In the genomic region with DNA sequence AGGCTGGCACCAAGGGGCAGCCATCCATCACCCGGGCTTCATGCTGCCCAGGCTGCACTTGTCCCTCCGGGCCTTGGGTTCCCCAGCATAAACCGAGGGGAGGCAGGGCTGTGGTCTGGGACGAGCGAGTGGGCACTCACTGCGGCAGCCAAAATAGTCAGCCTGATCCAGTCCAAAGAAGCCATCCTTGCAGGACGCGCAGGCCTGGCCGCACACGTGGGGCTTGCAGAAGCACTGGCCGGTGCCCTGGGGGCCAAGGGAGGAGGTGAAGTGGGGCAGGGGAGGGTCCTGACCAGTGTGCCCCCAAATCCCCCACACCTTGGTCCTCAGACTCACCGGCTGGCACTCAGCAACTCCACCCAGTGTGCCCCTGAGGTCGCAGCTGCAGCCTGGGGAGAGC, we compare ENCODE assay signal across 2 cellular contexts.
TF ChIP-seq lines count a peak whose summit lies in the region.

No MANE protein-coding gene starts in this region.

TF ChIP-seq in HepG2, 621 proteins besides CTCF, POLR2A, EP300 and RAD21:
- no peak for TF ChIP-seq ZSCAN12 (CRISPR knock-in tag; IDR thresholded peaks at IDR 0.05)
- TF ChIP-seq AGO2 (optimal IDR thresholded peaks at IDR 0.05; ENCODE audit: low read depth, low read length), result peak; percentile 14
- TF ChIP-seq, protein P1, sequence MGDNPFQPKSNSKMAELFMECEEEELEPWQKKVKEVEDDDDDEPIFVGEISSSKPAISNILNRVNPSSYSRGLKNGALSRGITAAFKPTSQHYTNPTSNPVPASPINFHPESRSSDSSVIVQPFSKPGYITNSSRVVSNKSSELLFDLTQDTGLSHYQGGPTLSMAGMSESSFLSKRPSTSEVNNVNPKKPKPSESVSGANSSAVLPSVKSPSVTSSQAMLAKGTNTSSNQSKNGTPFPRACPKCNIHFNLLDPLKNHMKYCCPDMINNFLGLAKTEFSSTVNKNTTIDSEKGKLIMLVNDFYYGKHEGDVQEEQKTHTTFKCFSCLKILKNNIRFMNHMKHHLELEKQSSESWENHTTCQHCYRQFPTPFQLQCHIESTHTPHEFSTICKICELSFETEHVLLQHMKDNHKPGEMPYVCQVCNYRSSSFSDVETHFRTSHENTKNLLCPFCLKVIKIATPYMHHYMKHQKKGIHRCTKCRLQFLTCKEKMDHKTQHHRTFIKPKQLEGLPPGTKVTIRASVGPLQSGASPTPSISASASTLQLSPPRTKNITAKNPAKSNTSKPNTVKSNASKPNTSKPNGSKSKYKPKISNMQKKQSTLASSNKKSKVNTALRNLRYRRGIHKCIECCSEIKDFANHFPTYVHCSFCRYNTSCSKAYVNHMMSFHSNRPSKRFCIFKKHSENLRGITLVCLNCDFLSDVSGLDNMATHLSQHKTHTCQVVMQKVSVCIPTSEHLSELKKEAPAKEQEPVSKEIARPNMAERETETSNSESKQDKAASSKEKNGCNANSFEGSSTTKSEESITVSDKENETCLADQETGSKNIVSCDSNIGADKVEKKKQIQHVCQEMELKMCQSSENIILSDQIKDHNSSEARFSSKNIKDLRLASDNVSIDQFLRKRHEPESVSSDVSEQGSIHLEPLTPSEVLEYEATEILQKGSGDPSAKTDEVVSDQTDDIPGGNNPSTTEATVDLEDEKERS (CRISPR knock-in tag; IDR thresholded peaks at IDR 0.05), result no peak
- TF ChIP-seq, protein P2, sequence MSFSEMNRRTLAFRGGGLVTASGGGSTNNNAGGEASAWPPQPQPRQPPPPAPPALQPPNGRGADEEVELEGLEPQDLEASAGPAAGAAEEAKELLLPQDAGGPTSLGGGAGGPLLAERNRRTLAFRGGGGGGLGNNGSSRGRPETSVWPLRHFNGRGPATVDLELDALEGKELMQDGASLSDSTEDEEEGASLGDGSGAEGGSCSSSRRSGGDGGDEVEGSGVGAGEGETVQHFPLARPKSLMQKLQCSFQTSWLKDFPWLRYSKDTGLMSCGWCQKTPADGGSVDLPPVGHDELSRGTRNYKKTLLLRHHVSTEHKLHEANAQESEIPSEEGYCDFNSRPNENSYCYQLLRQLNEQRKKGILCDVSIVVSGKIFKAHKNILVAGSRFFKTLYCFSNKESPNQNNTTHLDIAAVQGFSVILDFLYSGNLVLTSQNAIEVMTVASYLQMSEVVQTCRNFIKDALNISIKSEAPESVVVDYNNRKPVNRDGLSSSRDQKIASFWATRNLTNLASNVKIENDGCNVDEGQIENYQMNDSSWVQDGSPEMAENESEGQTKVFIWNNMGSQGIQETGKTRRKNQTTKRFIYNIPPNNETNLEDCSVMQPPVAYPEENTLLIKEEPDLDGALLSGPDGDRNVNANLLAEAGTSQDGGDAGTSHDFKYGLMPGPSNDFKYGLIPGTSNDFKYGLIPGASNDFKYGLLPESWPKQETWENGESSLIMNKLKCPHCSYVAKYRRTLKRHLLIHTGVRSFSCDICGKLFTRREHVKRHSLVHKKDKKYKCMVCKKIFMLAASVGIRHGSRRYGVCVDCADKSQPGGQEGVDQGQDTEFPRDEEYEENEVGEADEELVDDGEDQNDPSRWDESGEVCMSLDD (CRISPR knock-in tag; IDR thresholded peaks at IDR 0.05; ENCODE audit: borderline replicate concordance), result no peak
- 0 out of 2 replicates have a peak, but pooled peaks have one; percentile 26 for TF ChIP-seq HES4 (CRISPR knock-in tag; IDR thresholded peaks at IDR 0.05; ENCODE audit: borderline replicate concordance)
- no peak for TF ChIP-seq ZNF652 (CRISPR knock-in tag; IDR thresholded peaks at IDR 0.05; ENCODE audit: borderline replicate concordance, low read depth)

TF ChIP-seq in K562, 482 proteins besides CTCF, POLR2A, EP300 and RAD21:
- no peak for TF ChIP-seq HDAC8 (tag; IDR thresholded peaks at IDR 0.05)
- TF ChIP-seq GABPB1 (CRISPR knock-in tag; IDR thresholded peaks at IDR 0.05), result no peak
- TF ChIP-seq ZNF695 (CRISPR knock-in tag; IDR thresholded peaks at IDR 0.05), result no peak
- no peak for TF ChIP-seq EZH2 (IDR thresholded peaks at IDR 0.05; ENCODE audit: borderline replicate concordance, low read depth, low read length)
- TF ChIP-seq, protein P3, sequence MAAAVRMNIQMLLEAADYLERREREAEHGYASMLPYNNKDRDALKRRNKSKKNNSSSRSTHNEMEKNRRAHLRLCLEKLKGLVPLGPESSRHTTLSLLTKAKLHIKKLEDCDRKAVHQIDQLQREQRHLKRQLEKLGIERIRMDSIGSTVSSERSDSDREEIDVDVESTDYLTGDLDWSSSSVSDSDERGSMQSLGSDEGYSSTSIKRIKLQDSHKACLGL (CRISPR knock-in tag; IDR thresholded peaks at IDR 0.05; ENCODE audit: borderline replicate concordance, poor library complexity, severe bottlenecking), result no peak
- TF ChIP-seq, protein P4, sequence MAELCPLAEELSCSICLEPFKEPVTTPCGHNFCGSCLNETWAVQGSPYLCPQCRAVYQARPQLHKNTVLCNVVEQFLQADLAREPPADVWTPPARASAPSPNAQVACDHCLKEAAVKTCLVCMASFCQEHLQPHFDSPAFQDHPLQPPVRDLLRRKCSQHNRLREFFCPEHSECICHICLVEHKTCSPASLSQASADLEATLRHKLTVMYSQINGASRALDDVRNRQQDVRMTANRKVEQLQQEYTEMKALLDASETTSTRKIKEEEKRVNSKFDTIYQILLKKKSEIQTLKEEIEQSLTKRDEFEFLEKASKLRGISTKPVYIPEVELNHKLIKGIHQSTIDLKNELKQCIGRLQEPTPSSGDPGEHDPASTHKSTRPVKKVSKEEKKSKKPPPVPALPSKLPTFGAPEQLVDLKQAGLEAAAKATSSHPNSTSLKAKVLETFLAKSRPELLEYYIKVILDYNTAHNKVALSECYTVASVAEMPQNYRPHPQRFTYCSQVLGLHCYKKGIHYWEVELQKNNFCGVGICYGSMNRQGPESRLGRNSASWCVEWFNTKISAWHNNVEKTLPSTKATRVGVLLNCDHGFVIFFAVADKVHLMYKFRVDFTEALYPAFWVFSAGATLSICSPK (IDR thresholded peaks at IDR 0.05; ENCODE audit: borderline replicate concordance), result no peak
- TF ChIP-seq POLR2G (IDR thresholded peaks at IDR 0.05; ENCODE audit: low read depth, low read length), result peak; percentile 30; the same call in 1 of the 2 replicates
- no peak for TF ChIP-seq HMG20B (CRISPR knock-in tag; IDR thresholded peaks at IDR 0.05)
